ENCODE assay signal across 2 cellular contexts in genomic region chr2:10362898-10363195, GRCh38.
TF ChIP-seq lines count a peak whose summit lies in the region.

No MANE protein-coding gene starts in this region.

TF ChIP-seq in HCT116, 20 proteins besides CTCF, POLR2A, EP300 and RAD21:
- no peak for TF ChIP-seq CEBPB (IDR thresholded peaks at IDR 0.05; ENCODE audit: low read depth)
- TF ChIP-seq CBX3 (IDR thresholded peaks at IDR 0.05; ENCODE audit: low read depth) = no peak
- TF ChIP-seq SIN3A (IDR thresholded peaks at IDR 0.05; ENCODE audit: low read depth) = no peak
- TF ChIP-seq SRF (IDR thresholded peaks at IDR 0.05; ENCODE audit: low read depth) = no peak
- no peak for TF ChIP-seq JUND (IDR thresholded peaks at IDR 0.05)
- TF ChIP-seq ELF1 (IDR thresholded peaks at IDR 0.05; ENCODE audit: borderline replicate concordance, low read depth) = no peak
- TF ChIP-seq ZBTB33 (IDR thresholded peaks at IDR 0.05; ENCODE audit: extremely low read depth, insufficient replicate concordance, low read length) = no peak
- no peak for TF ChIP-seq ATF3 (IDR thresholded peaks at IDR 0.05)
- no peak for TF ChIP-seq YY1 (IDR thresholded peaks at IDR 0.05; ENCODE audit: extremely low read depth, insufficient replicate concordance, low read depth, low read length)
- TF ChIP-seq FOSL1 (IDR thresholded peaks at IDR 0.05; ENCODE audit: low read depth) = no peak
- TF ChIP-seq TCF7L2 (IDR thresholded peaks at IDR 0.05; ENCODE audit: borderline replicate concordance, extremely low read depth, insufficient read depth, insufficient read length) = no peak
- no peak for TF ChIP-seq POLR2AphosphoS5 (IDR thresholded peaks at IDR 0.05; ENCODE audit: low read depth, low read length)
- TF ChIP-seq EZH2 (IDR thresholded peaks at IDR 0.05) = no peak
- no peak for TF ChIP-seq SP1 (IDR thresholded peaks at IDR 0.05; ENCODE audit: low read depth)
- no peak for TF ChIP-seq ZFX (IDR thresholded peaks at IDR 0.05)
- TF ChIP-seq EGR1 (IDR thresholded peaks at IDR 0.05; ENCODE audit: low read depth) = no peak

TF ChIP-seq in H1, 55 proteins besides CTCF, POLR2A, EP300 and RAD21:
- TF ChIP-seq SP4 (IDR thresholded peaks at IDR 0.05; ENCODE audit: low read length) (no peak), ATF2 (IDR thresholded peaks at IDR 0.05; ENCODE audit: low read length) (no peak), SIX5 (IDR thresholded peaks at IDR 0.05; ENCODE audit: low read depth, low read length) (no peak), CREB1 (IDR thresholded peaks at IDR 0.05) (no peak), CEBPB (IDR thresholded peaks at IDR 0.05; ENCODE audit: low read depth, low read length) (no peak), SIN3A (conservative IDR thresholded peaks at IDR 0.05 in 1 of 2, IDR thresholded peaks at IDR 0.05 in 1 of 2; ENCODE audit: low read depth in 1 of 2, low read length in 2 of 2) (no peak), MAFK (IDR thresholded peaks at IDR 0.05; ENCODE audit: low read depth, low read length) (no peak), CHD2 (IDR thresholded peaks at IDR 0.05; ENCODE audit: low read length) (no peak), GTF2F1 (IDR thresholded peaks at IDR 0.05; ENCODE audit: borderline replicate concordance, low read depth, low read length) (no peak)
